In genomic region chr1:21383785-21384401, GRCh38 we compare ENCODE assay signal across 16 cellular contexts. TPM values are rescaled to one million over a fixed set of nuclear protein-coding genes. Genes with fewer than 3 reads are reported as not detected.
DNase-seq lines count a peak whose midpoint lies in the region; ATAC-seq and TF ChIP-seq lines count a peak whose summit lies in the region.
"Had no signal": no experiment of that assay in that cellular context is flagged by ENCODE, and none has a peak within 500 bp of the region (broad histone marks: within the 10 kb centered on the region; RNA-seq: fewer than 3 reads in every experiment).

No MANE protein-coding gene starts in this region.

- no peak overlapping the region for H3K4me2 ChIP-seq in smooth muscle cell

- H3K4me3 Mint-ChIP-seq in CD14-positive monocyte = peak overlapping the region in 1 of 2 donors; percentile 57
- H3K4me3 Mint-ChIP-seq: activated naive CD4-positive, alpha-beta T cell treated with anti-CD3 and anti-CD28 coated beads, Interleukin-2, amount 10 ng/mL, durations not matched to agents 7 days and 5 days; CD4-positive, CD25-positive, alpha-beta regulatory T cell had no signal

- no peak overlapping the region for H3K9ac ChIP-seq in smooth muscle cell (ENCODE audit: low read depth)

- H2AFZ ChIP-seq in smooth muscle cell (ENCODE audit: low read depth) = no peak overlapping the region

- peaks cover 3 to 5% of the 10 kb centered on the region in 2 donors for H3K36me3 Mint-ChIP-seq in CD14-positive monocyte
- H3K36me3 Mint-ChIP-seq: activated naive CD4-positive, alpha-beta T cell treated with anti-CD3 and anti-CD28 coated beads, Interleukin-2, amount 10 ng/mL, durations not matched to agents 7 days and 5 days; CD4-positive, CD25-positive, alpha-beta regulatory T cell had no signal

- no peaks in the 10 kb centered on the region for H3K9me3 ChIP-seq in smooth muscle cell (replicated peaks; ENCODE audit: low read depth)
- H3K9me3 ChIP-seq: pancreas had no signal

- H3K4me1 Mint-ChIP-seq in CD14-positive monocyte = peaks cover 10% of the 10 kb centered on the region
- H3K4me1 Mint-ChIP-seq: activated naive CD4-positive, alpha-beta T cell treated with anti-CD3 and anti-CD28 coated beads, Interleukin-2, amount 10 ng/mL, durations not matched to agents 7 days and 5 days; CD4-positive, CD25-positive, alpha-beta regulatory T cell had no signal

- H3K4me3 ChIP-seq in choroid plexus epithelial cell (ENCODE audit: low read depth, low read length) (no peak overlapping the region), smooth muscle cell (no peak overlapping the region)
- H3K4me3 ChIP-seq: pancreas had no signal

- H4K20me1 ChIP-seq in smooth muscle cell (ENCODE audit: low read depth) = peaks cover 6% of the 10 kb centered on the region

- TF ChIP-seq CTCF in choroid plexus epithelial cell (conservative IDR thresholded peaks at IDR 0.05; ENCODE audit: low read depth, low read length) = peak; percentile 36
- TF ChIP-seq CTCF in smooth muscle cell (IDR thresholded peaks at IDR 0.05; ENCODE audit: borderline replicate concordance, insufficient read depth, poor library complexity, severe bottlenecking) = peak; percentile 9
- no peak for TF ChIP-seq CTCF in CD14-positive monocyte (IDR thresholded peaks at IDR 0.05)

- intact Hi-C loops in CD14-positive monocyte (cut with micrococcal nuclease) = no loop called here

- no peak for ATAC-seq in GM21390 (IDR thresholded peaks at IDR 0.05; ENCODE audit: unreplicated experiment)
- ATAC-seq: pancreas had no signal

- WGBS in smooth muscle cell (ENCODE audit: low lambda C conversion rate) = 49% methylated on average over 5 of the region's 5 CpGs

- no peak overlapping the region for H3K27ac ChIP-seq in smooth muscle cell (ENCODE audit: low read depth)
- H3K27ac ChIP-seq: 22Rv1, pancreas had no signal

- no peaks in the 10 kb centered on the region for H3K36me3 ChIP-seq in smooth muscle cell (ENCODE audit: low read depth)
- H3K36me3 ChIP-seq: pancreas had no signal

- H3K27me3 Mint-ChIP-seq in CD14-positive monocyte (ENCODE audit: low read depth in 3 of 3) = peaks cover 57 to 78% (median 62%) of the 10 kb centered on the region in 3 donors

- H3K9me3 Mint-ChIP-seq in CD14-positive monocyte = peaks cover 8 to 30% (median 22%) of the 10 kb centered on the region in 7 donors

- DNase-seq in DMS 273 (lab: John Stamatoyannopoulos, UW; ENCODE audit: unreplicated experiment) (peak; percentile 37), DMS 273 treated with DMSO at 0.1 percent for 48 hours (lab: John Stamatoyannopoulos, UW) (no peak), NCI-H524 treated with DMSO at 0.1 percent for 48 hours (lab: John Stamatoyannopoulos, UW) (peak; percentile 10), choroid plexus epithelial cell (ENCODE audit: low read depth) (peak; percentile 16), smooth muscle cell (lab: John Stamatoyannopoulos, UW; ENCODE audit: unreplicated experiment) (no peak), CD14-positive monocyte (ENCODE audit: low spot score) (no peak), CD1c-positive myeloid dendritic cell (ENCODE audit: extremely low spot score) (no peak)
- DNase-seq: activated naive CD4-positive, alpha-beta T cell treated with anti-CD3 and anti-CD28 coated beads, Interleukin-2, amount 10 ng/mL, durations not matched to agents 7 days and 5 days; CD4-positive, CD25-positive, alpha-beta regulatory T cell; cortex of kidney; NCI-H2029 treated with DMSO at 0.1 percent for 48 hours; pancreas; stimulated activated CD4-positive, alpha-beta T cell treated with anti-CD3 and anti-CD28 coated beads, Interleukin-4, amount 100 ng/mL, for 1 hour; SW 1271 had no signal

- H3K27me3 ChIP-seq in smooth muscle cell (ENCODE audit: low read depth) = no peaks in the 10 kb centered on the region
- H3K27me3 ChIP-seq: pancreas had no signal

- peaks cover 6% of the 10 kb centered on the region for H3F3A ChIP-seq in smooth muscle cell (ENCODE audit: low read depth)

- no peaks in the 10 kb centered on the region for H3K4me1 ChIP-seq in smooth muscle cell (ENCODE audit: low read depth)
- H3K4me1 ChIP-seq: pancreas had no signal

- H3K79me2 ChIP-seq in smooth muscle cell (ENCODE audit: low read depth) = no peaks in the 10 kb centered on the region

- no peak overlapping the region for H3K27ac Mint-ChIP-seq in CD14-positive monocyte
- H3K27ac Mint-ChIP-seq: activated naive CD4-positive, alpha-beta T cell treated with anti-CD3 and anti-CD28 coated beads, Interleukin-2, amount 10 ng/mL, durations not matched to agents 7 days and 5 days had no signal

RNA-seq across cellular contexts. Expression of gene NBPF3, which starts 56.0 kb away (rescaled TPM):
- 11.0 and 12.7 TPM in 2 replicates for total RNA-seq in smooth muscle cell
- 2.9 and 7.5 TPM in 2 replicates for polyA plus RNA-seq in smooth muscle cell
- 1 to 10 TPM in 1 of 2 donors, not detected in 1; 1.5 TPM for polyA plus RNA-seq in CD14-positive monocyte

Comparison
In these comparisons a context has a peak if more than half of its experiments do, and no peak if none do; other contexts are left out.
1. DNase-seq: peak in DMS 273 (single experiment), NCI-H524 treated with DMSO at 0.1 percent for 48 hours (single experiment) and choroid plexus epithelial cell (single experiment); none in DMS 273 treated with DMSO at 0.1 percent for 48 hours (single experiment), smooth muscle cell (single experiment), CD14-positive monocyte (single experiment) and CD1c-positive myeloid dendritic cell (single experiment).